In the genomic region with DNA sequence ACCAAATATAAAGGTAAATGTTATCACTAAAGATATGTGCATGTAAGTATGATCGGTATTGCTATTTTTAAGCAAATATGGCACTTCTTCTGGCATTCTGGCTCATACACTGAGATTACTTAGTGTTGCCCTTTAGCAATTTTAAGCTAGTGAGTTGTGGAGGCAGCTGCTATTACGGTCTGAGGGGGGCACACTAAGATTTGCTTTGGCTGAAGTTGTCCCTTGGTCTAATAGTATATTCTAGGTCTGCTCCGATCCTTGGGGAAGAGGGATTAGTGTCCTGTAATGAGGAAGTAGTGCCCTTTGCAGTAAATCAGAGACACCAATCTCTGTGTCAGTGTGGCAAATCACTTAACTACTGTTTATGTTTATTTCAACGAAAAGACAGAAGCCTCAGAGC, we compare ENCODE assay signal across 1 cellular context.
TF ChIP-seq lines count a peak whose summit lies in the region.

No MANE protein-coding gene starts in this region.

TF ChIP-seq in H1, 55 proteins besides CTCF, POLR2A, EP300 and RAD21 (continued from another document):
- TF ChIP-seq, protein P1, sequence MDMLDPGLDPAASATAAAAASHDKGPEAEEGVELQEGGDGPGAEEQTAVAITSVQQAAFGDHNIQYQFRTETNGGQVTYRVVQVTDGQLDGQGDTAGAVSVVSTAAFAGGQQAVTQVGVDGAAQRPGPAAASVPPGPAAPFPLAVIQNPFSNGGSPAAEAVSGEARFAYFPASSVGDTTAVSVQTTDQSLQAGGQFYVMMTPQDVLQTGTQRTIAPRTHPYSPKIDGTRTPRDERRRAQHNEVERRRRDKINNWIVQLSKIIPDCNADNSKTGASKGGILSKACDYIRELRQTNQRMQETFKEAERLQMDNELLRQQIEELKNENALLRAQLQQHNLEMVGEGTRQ (IDR thresholded peaks at IDR 0.05; ENCODE audit: low read length): no peak
- TF ChIP-seq POU5F1 (IDR thresholded peaks at IDR 0.05; ENCODE audit: low read depth, low read length) (no peak), SRF (IDR thresholded peaks at IDR 0.05; ENCODE audit: low read depth, low read length) (no peak), CTBP2 (IDR thresholded peaks at IDR 0.05; ENCODE audit: borderline replicate concordance, insufficient read depth, insufficient read length, low read length) (no peak), MAFK (IDR thresholded peaks at IDR 0.05; ENCODE audit: low read depth, low read length) (no peak), KDM4A (IDR thresholded peaks at IDR 0.05; ENCODE audit: low read depth, low read length, severe bottlenecking) (no peak), POLR2AphosphoS5 (IDR thresholded peaks at IDR 0.05; ENCODE audit: low read depth, low read length) (no peak), BCL11A (IDR thresholded peaks at IDR 0.05; ENCODE audit: low read depth in 2 of 2, low read length in 2 of 2) (no peak), JUND (IDR thresholded peaks at IDR 0.05; ENCODE audit: low read length) (no peak), EZH2 (IDR thresholded peaks at IDR 0.05; ENCODE audit: low read depth, low read length, severe bottlenecking) (no peak)
- TF ChIP-seq, protein P2, sequence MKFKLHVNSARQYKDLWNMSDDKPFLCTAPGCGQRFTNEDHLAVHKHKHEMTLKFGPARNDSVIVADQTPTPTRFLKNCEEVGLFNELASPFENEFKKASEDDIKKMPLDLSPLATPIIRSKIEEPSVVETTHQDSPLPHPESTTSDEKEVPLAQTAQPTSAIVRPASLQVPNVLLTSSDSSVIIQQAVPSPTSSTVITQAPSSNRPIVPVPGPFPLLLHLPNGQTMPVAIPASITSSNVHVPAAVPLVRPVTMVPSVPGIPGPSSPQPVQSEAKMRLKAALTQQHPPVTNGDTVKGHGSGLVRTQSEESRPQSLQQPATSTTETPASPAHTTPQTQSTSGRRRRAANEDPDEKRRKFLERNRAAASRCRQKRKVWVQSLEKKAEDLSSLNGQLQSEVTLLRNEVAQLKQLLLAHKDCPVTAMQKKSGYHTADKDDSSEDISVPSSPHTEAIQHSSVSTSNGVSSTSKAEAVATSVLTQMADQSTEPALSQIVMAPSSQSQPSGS (IDR thresholded peaks at IDR 0.05; ENCODE audit: low read length): no peak
- TF ChIP-seq, protein P3, sequence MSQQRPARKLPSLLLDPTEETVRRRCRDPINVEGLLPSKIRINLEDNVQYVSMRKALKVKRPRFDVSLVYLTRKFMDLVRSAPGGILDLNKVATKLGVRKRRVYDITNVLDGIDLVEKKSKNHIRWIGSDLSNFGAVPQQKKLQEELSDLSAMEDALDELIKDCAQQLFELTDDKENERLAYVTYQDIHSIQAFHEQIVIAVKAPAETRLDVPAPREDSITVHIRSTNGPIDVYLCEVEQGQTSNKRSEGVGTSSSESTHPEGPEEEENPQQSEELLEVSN (IDR thresholded peaks at IDR 0.05): no peak
